In the genomic region with DNA sequence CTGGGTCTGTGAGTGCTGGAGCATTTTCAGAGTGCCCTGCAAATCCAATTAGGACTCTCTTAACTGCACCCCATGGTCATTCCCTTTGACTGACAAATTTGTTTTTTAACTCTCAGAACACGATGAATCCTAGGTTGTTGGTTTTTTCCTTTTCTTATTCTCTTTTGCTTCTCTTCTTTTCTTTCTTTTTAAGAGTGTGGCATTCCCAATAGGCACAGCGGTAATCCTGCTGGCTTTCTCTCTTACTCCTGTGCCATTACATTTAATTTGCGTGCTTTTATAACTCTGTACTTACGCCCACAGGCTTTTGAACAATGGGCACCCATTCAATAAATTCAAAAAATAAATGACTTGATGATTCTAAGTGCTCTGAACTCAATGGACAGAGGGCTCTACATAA, we compare ENCODE assay signal across 18 cellular contexts.
"Had no signal": no experiment of that assay in that cellular context is flagged by ENCODE, and none has a peak within 500 bp of the region (broad histone marks: within the 10 kb centered on the region; RNA-seq: fewer than 3 reads in every experiment).

No MANE protein-coding gene starts in this region.

- H3K4me3 ChIP-seq: ovary, spleen, stomach, testis, upper lobe of right lung had no signal

- DNase-seq: activated CD4-positive, alpha-beta memory T cell treated with anti-CD3 and anti-CD28 coated beads for 36 hours; activated CD4-positive, alpha-beta T cell treated with anti-CD3 and anti-CD28 coated beads for 36 hours; activated CD8-positive, alpha-beta memory T cell treated with anti-CD3 and anti-CD28 coated beads, Interleukin-2, amount 10 ng/mL, durations not matched to agents 7 days and 5 days; activated effector memory CD4-positive, alpha-beta T cell treated with Interleukin-2 at 50 U/mL for 16 hours; activated naive CD4-positive, alpha-beta T cell treated with anti-CD3 and anti-CD28 coated beads, Interleukin-2, amount 50 U/mL, for 16 hours; activated T-cell treated with anti-CD3 and anti-CD28 coated beads, Interleukin-2, amount 50 U/mL, for 1 hour; effector memory CD4-positive, alpha-beta T cell; foreskin keratinocyte; kidney glomerular epithelial cell; mesendoderm; nephron progenitor cell; ovary; spleen; stomach; testis; upper lobe of right lung had no signal

- H3K27me3 ChIP-seq: foreskin keratinocyte, ovary, spleen, stomach, testis, upper lobe of right lung had no signal

- H3K36me3 ChIP-seq: ovary, spleen, stomach, upper lobe of right lung had no signal

- ATAC-seq: activated CD4-positive, alpha-beta T cell treated with anti-CD3 and anti-CD28 coated beads for 36 hours; activated CD8-positive, alpha-beta memory T cell treated with anti-CD3 and anti-CD28 coated beads, Interleukin-2, amount 10 ng/mL, durations not matched to agents 7 days and 5 days; foreskin keratinocyte; sciatic nerve; upper lobe of right lung had no signal

- H3K27ac ChIP-seq: foreskin keratinocyte, ovary, spleen, stomach, testis, upper lobe of right lung, VCaP had no signal

- H3K9me3 ChIP-seq: ovary, spleen, stomach, testis, upper lobe of right lung had no signal

- H3K4me1 ChIP-seq: foreskin keratinocyte, spleen, stomach, testis, upper lobe of right lung had no signal
